Comparison of ENCODE assay signal across 8 cellular contexts in genomic region chr19:40718774-40719391, GRCh38.
A peak's percentile ranks its signal among the peaks of the same experiment; 100 is the strongest.
DNase-seq lines count a peak whose midpoint lies in the region; TF ChIP-seq lines count a peak whose summit lies in the region.

No MANE protein-coding gene starts in this region.

- no peaks in the 10 kb centered on the region for H3K36me3 ChIP-seq in iPS DF 6.9 (ENCODE audit: control insufficient read depth, insufficient read depth, low read length)

- no CpG with 5 or more reads among the region's 16 CpGs for WGBS in iPS DF 6.9 (ENCODE audit: insufficient coverage, insufficient read length)

- DNase-seq in DMS 273 (lab: John Stamatoyannopoulos, UW; ENCODE audit: unreplicated experiment) (peak; percentile 65), DMS 273 treated with DMSO at 0.1 percent for 48 hours (lab: John Stamatoyannopoulos, UW) (no peak), NB4 (ENCODE audit: low read depth) (no peak), astrocyte of the cerebellum (ENCODE audit: low read depth) (no peak), iPS DF 6.9 (ENCODE audit: low read depth, low spot score) (no peak), skeletal muscle cell (ENCODE audit: low read depth) (no peak), activated gamma-delta T cell (lab: John Stamatoyannopoulos, UW) (no peak), NCI-H1694 (lab: John Stamatoyannopoulos, UW) (no peak)

- H3K4me3 ChIP-seq in NB4 (ENCODE audit: low read depth, low read length) (peak overlapping the region; percentile 70), astrocyte of the cerebellum (ENCODE audit: low read depth, low read length) (peak overlapping the region; percentile 71), iPS DF 6.9 (ENCODE audit: low read length) (peak overlapping the region; percentile 24; the same call in 1 of the 2 replicates), skeletal muscle cell (ENCODE audit: low read depth, low read length) (peak overlapping the region; percentile 88)

- H3K4me1 ChIP-seq in iPS DF 6.9 (ENCODE audit: control insufficient read depth, insufficient read depth, low read length), result peaks cover 4% of the 10 kb centered on the region; the same call in 1 of the 2 replicates

- H3K27ac ChIP-seq in iPS DF 6.9 (ENCODE audit: low read length), result no peak overlapping the region

- in situ Hi-C loops in astrocyte of the cerebellum (cut with HindIII; ENCODE audit: low sequenced_read_pairs), result no loop called here

- no peaks in the 10 kb centered on the region for H3K9me3 ChIP-seq in iPS DF 6.9 (ENCODE audit: control insufficient read depth, insufficient read depth, low read length)

- TF ChIP-seq CTCF in NB4 (IDR thresholded peaks at IDR 0.05; ENCODE audit: low read depth, low read length) (no peak), astrocyte of the cerebellum (IDR thresholded peaks at IDR 0.05; ENCODE audit: low read depth, low read length, missing control alignments) (no peak)

- H3K27me3 ChIP-seq in iPS DF 6.9 (ENCODE audit: control insufficient read depth, insufficient read depth, low read length), result no peaks in the 10 kb centered on the region

- no peak for TF ChIP-seq POLR2A in NB4 (IDR thresholded peaks at IDR 0.05; ENCODE audit: extremely low read depth, insufficient read length)

Comparison
In these comparisons a context has a peak if more than half of its experiments do, and no peak if none do; other contexts are left out.
1. H3K4me3 ChIP-seq: peak in every context shown above with its lines; median percentile 88 in skeletal muscle cell; 71 in astrocyte of the cerebellum; 70 in NB4; 24 in iPS DF 6.9.